ENCODE assay signal across 16 cellular contexts in genomic region chr6:141261672-141262060, GRCh38.
"Had no signal": no experiment of that assay in that cellular context is flagged by ENCODE, and none has a peak within 500 bp of the region (broad histone marks: within the 10 kb centered on the region; RNA-seq: fewer than 3 reads in every experiment).

No MANE protein-coding gene starts in this region.

- ATAC-seq: gastrocnemius medialis; left colon; naive thymus-derived CD8-positive, alpha-beta T cell had no signal

- H3K9me3 ChIP-seq: esophagus muscularis mucosa, gastrocnemius medialis, neutrophil, uterus had no signal

- DNase-seq: cortex of kidney; effector CD8-positive, alpha-beta T cell; gastrocnemius medialis; immature natural killer cell; left colon; mammary epithelial cell; naive thymus-derived CD8-positive, alpha-beta T cell; stimulated activated CD4-positive, alpha-beta T cell treated with anti-CD3 and anti-CD28 coated beads, Interleukin-12 subunit alpha, Interleukin-12 subunit beta, amount 100 ng/mL, for 4 hours; stimulated activated naive CD4-positive, alpha-beta T cell treated with Interleukin-2 at 50 U/mL for 16 hours; uterus had no signal

- H3K27me3 ChIP-seq: dorsolateral prefrontal cortex, esophagus muscularis mucosa, gastrocnemius medialis, neutrophil, uterus had no signal

- H3K4me1 Mint-ChIP-seq: immature natural killer cell had no signal

- H3K36me3 ChIP-seq: esophagus muscularis mucosa, gastrocnemius medialis, neutrophil, uterus had no signal

- H3K36me3 Mint-ChIP-seq: immature natural killer cell; naive thymus-derived CD8-positive, alpha-beta T cell; type B pancreatic cell had no signal

- H3K9me3 Mint-ChIP-seq: central memory CD8-positive, alpha-beta T cell; immature natural killer cell; naive thymus-derived CD8-positive, alpha-beta T cell; type B pancreatic cell had no signal

- H3K27ac Mint-ChIP-seq: immature natural killer cell, type B pancreatic cell had no signal

- H3K27ac ChIP-seq: dorsolateral prefrontal cortex, epithelial cell of prostate, esophagus muscularis mucosa, gastrocnemius medialis, neutrophil, uterus had no signal

- H3K4me3 ChIP-seq: dorsolateral prefrontal cortex, esophagus muscularis mucosa, gastrocnemius medialis, uterus had no signal

- H3K27me3 Mint-ChIP-seq: central memory CD8-positive, alpha-beta T cell; naive thymus-derived CD8-positive, alpha-beta T cell; type B pancreatic cell had no signal

- H3K4me1 ChIP-seq: esophagus muscularis mucosa, uterus had no signal

- H3K4me3 Mint-ChIP-seq: central memory CD8-positive, alpha-beta T cell; immature natural killer cell; naive thymus-derived CD8-positive, alpha-beta T cell; type B pancreatic cell had no signal
